ENCODE assay signal across 8 cellular contexts in genomic region chr11:11798586-11799438, GRCh38. TPM values are rescaled to one million over a fixed set of nuclear protein-coding genes. Genes with fewer than 3 reads are reported as not detected.
DNase-seq lines count a peak whose midpoint lies in the region; ATAC-seq and TF ChIP-seq lines count a peak whose summit lies in the region.

No MANE protein-coding gene starts in this region.

- CTCF ChIA-PET in activated CD4-positive, alpha-beta T cell treated with anti-CD3 and anti-CD28 coated beads, Interleukin-2, amount 10 ng/mL, durations not matched to agents 7 days and 5 days (lab: Charles Lee): interaction anchor here (0.6 to 1.3 kb wide), 3 partner anchors 134 to 486 kb away, joined by 3 to 4 read pairs (median 3); no protein-coding TSS in a partner anchor

- no peak overlapping the region for H3K4me3 ChIP-seq in coronary artery

- POLR2A ChIA-PET in activated CD4-positive, alpha-beta T cell treated with anti-CD3 and anti-CD28 coated beads, Interleukin-2, amount 10 ng/mL, durations not matched to agents 7 days and 5 days (lab: Charles Lee): no interaction called here

- H3K27me3 Mint-ChIP-seq in activated CD4-positive, alpha-beta T cell treated with anti-CD3 and anti-CD28 coated beads, Interleukin-2, amount 10 ng/mL, durations not matched to agents 7 days and 5 days: peaks cover 38% of the 10 kb centered on the region

- no peak overlapping the region for H3K27ac ChIP-seq in coronary artery

- peak; percentile 30 for DNase-seq in CMK (ENCODE audit: low read depth)
- DNase-seq in NCI-H2107 (lab: John Stamatoyannopoulos, UW): peak; percentile 48
- DNase-seq in activated CD4-positive, alpha-beta T cell treated with anti-CD3 and anti-CD28 coated beads, Interleukin-2, amount 10 ng/mL, durations not matched to agents 7 days and 5 days: peak; percentile 80
- DNase-seq in coronary artery (ENCODE audit: low spot score): peak; percentile 81
- peak; percentile 75 to 77 for DNase-seq in lung microvascular endothelial cell (ENCODE audit: low read depth in 2 of 2)
- DNase-seq in stimulated activated CD8-positive, alpha-beta memory T cell treated with anti-CD3 and anti-CD28 coated beads, Interleukin-15, amount 100 ng/mL, for 48 hours (ENCODE audit: low read depth in 2 of 2): peak; percentile 26 to 56

- H3K9me3 Mint-ChIP-seq in activated CD4-positive, alpha-beta T cell treated with anti-CD3 and anti-CD28 coated beads, Interleukin-2, amount 10 ng/mL, durations not matched to agents 7 days and 5 days: no peaks in the 10 kb centered on the region

- no peaks in the 10 kb centered on the region for H3K4me1 Mint-ChIP-seq in activated CD4-positive, alpha-beta T cell treated with anti-CD3 and anti-CD28 coated beads, Interleukin-2, amount 10 ng/mL, durations not matched to agents 7 days and 5 days

- no peak overlapping the region for H3K27ac Mint-ChIP-seq in activated CD4-positive, alpha-beta T cell treated with anti-CD3 and anti-CD28 coated beads, Interleukin-2, amount 10 ng/mL, durations not matched to agents 7 days and 5 days

- no peak overlapping the region for H3K4me3 Mint-ChIP-seq in activated CD4-positive, alpha-beta T cell treated with anti-CD3 and anti-CD28 coated beads, Interleukin-2, amount 10 ng/mL, durations not matched to agents 7 days and 5 days

- peak; percentile 75 for TF ChIP-seq CTCF in coronary artery (IDR thresholded peaks at IDR 0.05)

- ATAC-seq in GM21529 (IDR thresholded peaks at IDR 0.05; ENCODE audit: unreplicated experiment) (peak; percentile 71), HG03045 (IDR thresholded peaks at IDR 0.05; ENCODE audit: unreplicated experiment) (no peak)

- no peaks in the 10 kb centered on the region for H3K36me3 Mint-ChIP-seq in activated CD4-positive, alpha-beta T cell treated with anti-CD3 and anti-CD28 coated beads, Interleukin-2, amount 10 ng/mL, durations not matched to agents 7 days and 5 days (ENCODE audit: low read depth)

RNA-seq across cellular contexts. Expression of gene USP47, which starts 43.0 kb away (rescaled TPM):
- total RNA-seq in activated CD4-positive, alpha-beta T cell treated with anti-CD3 and anti-CD28 coated beads, Interleukin-2, amount 10 ng/mL, durations not matched to agents 7 days and 5 days: 10 to 100 TPM; 38.2 to 42.5 TPM
- 44.9 and 59.1 TPM in 2 replicates for total RNA-seq in lung microvascular endothelial cell

Comparison
In these comparisons a context has a peak if more than half of its experiments do, and no peak if none do; other contexts are left out.
1. DNase-seq: peak in every context shown above with its lines; median percentile 81 in coronary artery; 80 in activated CD4-positive, alpha-beta T cell treated with anti-CD3 and anti-CD28 coated beads, Interleukin-2, amount 10 ng/mL, durations not matched to agents 7 days and 5 days; 76 in lung microvascular endothelial cell; 48 in NCI-H2107; 41 in stimulated activated CD8-positive, alpha-beta memory T cell treated with anti-CD3 and anti-CD28 coated beads, Interleukin-15, amount 100 ng/mL, for 48 hours; 30 in CMK.